Comparison of ENCODE assay signal across 9 cellular contexts in the genomic region with DNA sequence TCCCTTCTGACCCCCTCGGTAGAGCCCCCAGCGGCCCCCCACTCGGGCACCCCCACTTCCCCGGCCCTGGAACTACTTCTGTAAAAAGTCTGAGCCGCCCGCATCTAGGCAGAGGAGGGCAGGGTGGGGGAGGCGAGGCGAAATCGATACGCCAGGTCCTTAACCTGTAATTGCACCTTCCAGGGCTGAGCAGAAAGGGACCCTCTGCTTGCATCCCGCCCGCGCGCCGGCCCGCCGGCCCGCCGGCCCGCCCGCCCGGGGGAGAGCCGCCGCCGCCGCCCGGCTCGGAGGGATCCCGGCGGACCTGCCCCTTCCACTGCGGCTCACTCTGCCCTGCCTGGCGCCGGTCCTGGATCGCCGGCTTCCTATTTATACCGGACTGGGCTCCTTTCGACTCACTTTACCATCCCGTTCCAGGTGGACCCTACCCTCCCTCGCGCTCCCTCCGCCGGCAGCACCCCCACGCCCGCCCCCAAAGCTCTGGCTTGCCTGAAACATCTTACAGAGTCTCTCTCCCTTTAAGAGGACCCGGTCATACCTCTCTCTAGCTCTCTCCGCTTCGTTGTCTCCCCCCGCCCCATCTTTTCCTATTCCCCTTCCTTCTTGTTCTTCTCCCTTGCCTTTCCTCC. TPM values are rescaled to one million over a fixed set of nuclear protein-coding genes. Genes with fewer than 3 reads are reported as not detected.
DNase-seq lines count a peak whose midpoint lies in the region; TF ChIP-seq lines count a peak whose summit lies in the region.
"Had no signal": no experiment of that assay in that cellular context is flagged by ENCODE, and none has a peak within 500 bp of the region (broad histone marks: within the 10 kb centered on the region; RNA-seq: fewer than 3 reads in every experiment).

No MANE protein-coding gene starts in this region.

- H3K27ac ChIP-seq in cardiac muscle cell: peak overlapping the region; percentile 87
- H3K27ac ChIP-seq in mesodermal cell (ENCODE audit: low read depth, low read length, severe bottlenecking): no peak overlapping the region

- peak in 1 of 2 donors; percentile 67 for DNase-seq in cardiac muscle cell (ENCODE audit: low read depth in 1 of 2, low spot score in 1 of 2)
- DNase-seq in cardiac septum (ENCODE audit: low spot score): no peak
- DNase-seq in MCF 10A (ENCODE audit: unreplicated experiment): no peak
- DNase-seq in NK-92 (lab: John Stamatoyannopoulos, UW; ENCODE audit: unreplicated experiment): no peak
- no peak for DNase-seq in KG1 (lab: John Stamatoyannopoulos, UW)
- DNase-seq in mesenteric fat pad (ENCODE audit: low spot score): no peak
- no peak for DNase-seq in activated CD4-positive, alpha-beta T cell treated with anti-CD3 and anti-CD28 coated beads, Interleukin-2, amount 50 U/mL, for 1 hour

- H3K9me3 ChIP-seq in cardiac muscle cell (ENCODE audit: low read depth) (no peaks in the 10 kb centered on the region), mesodermal cell (ENCODE audit: control insufficient read depth, low read length) (no peaks in the 10 kb centered on the region)

- H3K4me3 ChIP-seq in cardiac muscle cell (peak overlapping the region; percentile 85), mesodermal cell (ENCODE audit: extremely low read depth, insufficient read depth, low read length, poor library complexity, severe bottlenecking) (peak overlapping the region; percentile 44)

- intact Hi-C loops in cardiac septum (cut with DNase I) (no loop called here), MCF 10A (cut with micrococcal nuclease) (no loop called here)

- H3K36me3 ChIP-seq in cardiac muscle cell (no peaks in the 10 kb centered on the region), mesodermal cell (ENCODE audit: control insufficient read depth, insufficient read depth, low read length) (no peaks in the 10 kb centered on the region)

- H3K9me3 Mint-ChIP-seq in MCF 10A (ENCODE audit: unreplicated experiment): no peaks in the 10 kb centered on the region

- POLR2A ChIA-PET in MCF 10A (lab: Yijun Ruan, JAX): no interaction called here

- H3K27me3 ChIP-seq in cardiac muscle cell: no peaks in the 10 kb centered on the region

- no TSS peak for BruUV-seq in MCF 10A (replicated peaks; lab: Mats Ljungman, UMichigan)

- peaks cover 3% of the 10 kb centered on the region for H3K4me1 Mint-ChIP-seq in MCF 10A (ENCODE audit: insufficient read depth, unreplicated experiment)

- CTCF ChIA-PET in MCF 10A (lab: Yijun Ruan, JAX): no interaction called here

- 1% methylated on average over 33 to 38 of the region's 48 CpGs for WGBS in mesodermal cell (ENCODE audit: insufficient coverage in 2 of 2), 2 experiments

- no peak for TF ChIP-seq CTCF in cardiac muscle cell (IDR thresholded peaks at IDR 0.05; ENCODE audit: low read depth, low read length)
- TF ChIP-seq CTCF in MCF 10A (IDR thresholded peaks at IDR 0.05; ENCODE audit: unreplicated experiment): no peak

- H3K27ac Mint-ChIP-seq in MCF 10A (ENCODE audit: low read depth, unreplicated experiment): no peak overlapping the region

- H3K36me3 Mint-ChIP-seq in MCF 10A (ENCODE audit: insufficient read depth, unreplicated experiment): no peaks in the 10 kb centered on the region

- H3K4me1 ChIP-seq in cardiac muscle cell (ENCODE audit: low read depth) (peaks cover 29% of the 10 kb centered on the region), mesodermal cell (ENCODE audit: control insufficient read depth, insufficient read depth, low read length, poor library complexity, severe bottlenecking) (peaks cover 7% of the 10 kb centered on the region)

- peak overlapping the region; percentile 47 for H3K4me3 Mint-ChIP-seq in MCF 10A (ENCODE audit: unreplicated experiment)

- H3K27me3 Mint-ChIP-seq in MCF 10A (ENCODE audit: insufficient read depth, unreplicated experiment): peaks cover 64% of the 10 kb centered on the region

RNA-seq across cellular contexts. Expression of gene KLHL14, which starts 0.8 kb away (rescaled TPM):
- total RNA-seq in cardiac muscle cell: 69.8 and 88.0 TPM in 2 replicates
- 45.8 and 54.8 TPM in 2 replicates for polyA plus RNA-seq in cardiac muscle cell
- 0.11 TPM for total RNA-seq in cardiac septum
- not detected in 2 replicates for total RNA-seq in MCF 10A (2022)
- polyA plus RNA-seq in mesodermal cell (2013, experiment 1 of 2): 1.9 TPM
- polyA plus RNA-seq in mesodermal cell (2013, experiment 2 of 2): 1.6 TPM
- total RNA-seq in mesenteric fat pad: 0.45 TPM
- total RNA-seq: G401 had no signal

Comparison
In these comparisons a context has a peak if more than half of its experiments do, and no peak if none do; other contexts are left out.
1. RNA of gene KLHL14, which starts 0.8 kb away (total RNA-seq): 69.8 to 88.0 TPM in cardiac muscle cell; 0.45 TPM in mesenteric fat pad (single experiment), 0.11 TPM in cardiac septum (single experiment) and not detected in MCF 10A; every median in the first group is over 10 times any median in the second.